Comparison of ENCODE assay signal across 32 cellular contexts in genomic region chr7:3909128-3909527, GRCh38.
"Had no signal": no experiment of that assay in that cellular context is flagged by ENCODE, and none has a peak within 500 bp of the region (broad histone marks: within the 10 kb centered on the region; RNA-seq: fewer than 3 reads in every experiment).

No MANE protein-coding gene starts in this region.

- H3K27ac ChIP-seq: adrenal gland, body of pancreas, breast epithelium, Peyer's patch, SJSA1 had no signal

- H3K4me3 Mint-ChIP-seq: activated CD4-positive, alpha-beta T cell treated with anti-CD3 and anti-CD28 coated beads for 36 hours; activated CD4-positive, alpha-beta T cell treated with anti-CD3 and anti-CD28 coated beads, Interleukin-2, amount 10 ng/mL, durations not matched to agents 7 days and 5 days; activated naive CD4-positive, alpha-beta T cell treated with anti-CD3 and anti-CD28 coated beads for 36 hours; activated T-cell treated with anti-CD3 and anti-CD28 coated beads, Interleukin-2, amount 50 U/mL, for 4 hours; activated T-helper 1 cell treated with anti-CD3 and anti-CD28 coated beads, Interleukin-12 subunit alpha, Interleukin-12 subunit beta, Interleukin-2, Interleukin-4 antibody, amounts not matched to agents 30 ng/mL and 10 ng/mL and 1 ng/mL, durations not matched to agents 14 hours and 24 hours and 36 hours; T-helper 1 cell treated with Interleukin-12 subunit alpha and Interleukin-12 subunit beta and Interleukin-4 antibody, amounts not matched to agents 30 μg/mL and 1 μg/mL, for 36 hours; T-helper 2 cell treated with Interferon-gamma antibody and Interleukin-4, amounts not matched to agents 5 μg/mL and 100 μg/mL, for 36 hours; WTC11 had no signal

- H3K27ac Mint-ChIP-seq: activated CD4-positive, alpha-beta T cell treated with anti-CD3 and anti-CD28 coated beads for 36 hours; activated CD4-positive, alpha-beta T cell treated with anti-CD3 and anti-CD28 coated beads, Interleukin-2, amount 10 ng/mL, durations not matched to agents 7 days and 5 days; activated naive CD4-positive, alpha-beta T cell treated with anti-CD3 and anti-CD28 coated beads for 36 hours; activated naive CD4-positive, alpha-beta T cell treated with anti-CD3 and anti-CD28 coated beads, Interleukin-2, amount 50 U/mL, for 72 hours; activated T-helper 1 cell treated with anti-CD3 and anti-CD28 coated beads, Interleukin-12 subunit alpha, Interleukin-12 subunit beta, Interleukin-2, Interleukin-4 antibody, amounts not matched to agents 30 ng/mL and 10 ng/mL and 1 ng/mL, durations not matched to agents 14 hours and 24 hours and 36 hours; T-helper 1 cell treated with Interleukin-12 subunit alpha and Interleukin-12 subunit beta and Interleukin-4 antibody, amounts not matched to agents 30 μg/mL and 1 μg/mL, for 36 hours; T-helper 2 cell treated with Interferon-gamma antibody and Interleukin-4, amounts not matched to agents 5 μg/mL and 100 μg/mL, for 36 hours; WTC11 had no signal

- H3K4me1 ChIP-seq: adrenal gland, body of pancreas, breast epithelium, Peyer's patch, SJSA1 had no signal

- H3K4me3 ChIP-seq: adrenal gland, body of pancreas, breast epithelium, K562, Peyer's patch, SJSA1 had no signal

- H3K36me3 ChIP-seq: adrenal gland, breast epithelium, Peyer's patch had no signal

- H3K9me3 ChIP-seq: adrenal gland, body of pancreas, breast epithelium, SJSA1 had no signal

- H3K9me3 Mint-ChIP-seq: activated CD4-positive, alpha-beta T cell treated with anti-CD3 and anti-CD28 coated beads, Interleukin-2, amount 10 ng/mL, durations not matched to agents 7 days and 5 days; activated naive CD4-positive, alpha-beta T cell treated with anti-CD3 and anti-CD28 coated beads for 36 hours; activated naive CD4-positive, alpha-beta T cell treated with anti-CD3 and anti-CD28 coated beads, Interleukin-2, amount 50 U/mL, for 72 hours; activated T-cell treated with anti-CD3 and anti-CD28 coated beads, Interleukin-2, amount 50 U/mL, for 4 hours; activated T-helper 1 cell treated with anti-CD3 and anti-CD28 coated beads, Interleukin-12 subunit alpha, Interleukin-12 subunit beta, Interleukin-2, Interleukin-4 antibody, amounts not matched to agents 30 ng/mL and 10 ng/mL and 1 ng/mL, durations not matched to agents 14 hours and 24 hours and 36 hours; T-helper 1 cell treated with Interleukin-12 subunit alpha and Interleukin-12 subunit beta and Interleukin-4 antibody, amounts not matched to agents 30 μg/mL and 1 μg/mL, for 36 hours; T-helper 2 cell treated with Interferon-gamma antibody and Interleukin-4, amounts not matched to agents 5 μg/mL and 100 μg/mL, for 36 hours had no signal

- H3K27me3 ChIP-seq: adrenal gland, body of pancreas, breast epithelium, Peyer's patch, SJSA1 had no signal

- H3K4me1 Mint-ChIP-seq: activated CD4-positive, alpha-beta T cell treated with anti-CD3 and anti-CD28 coated beads, Interleukin-2, amount 10 ng/mL, durations not matched to agents 7 days and 5 days had no signal

- H3K36me3 Mint-ChIP-seq: activated naive CD4-positive, alpha-beta T cell treated with anti-CD3 and anti-CD28 coated beads, Interleukin-2, amount 50 U/mL, for 72 hours; WTC11 had no signal

- ATAC-seq: activated CD4-positive, alpha-beta T cell treated with anti-CD3 and anti-CD28 coated beads for 36 hours; activated CD4-positive, CD25-positive, alpha-beta regulatory T cell treated with anti-CD3 and anti-CD28 coated beads, Interleukin-2, amount 50 U/mL, for 24 hours; activated naive CD4-positive, alpha-beta T cell treated with anti-CD3 and anti-CD28 coated beads, Interleukin-2, amount 50 U/mL, for 72 hours; activated T-cell treated with anti-CD3 and anti-CD28 coated beads, Interleukin-2, amount 50 U/mL, for 4 hours; body of pancreas; K562; PC-3; WTC11 had no signal

- H3K27me3 Mint-ChIP-seq: activated CD4-positive, alpha-beta T cell treated with anti-CD3 and anti-CD28 coated beads, Interleukin-2, amount 10 ng/mL, durations not matched to agents 7 days and 5 days had no signal

- DNase-seq: activated CD4-positive, alpha-beta T cell treated with anti-CD3 and anti-CD28 coated beads for 36 hours; activated CD4-positive, alpha-beta T cell treated with anti-CD3 and anti-CD28 coated beads, Interleukin-2, amount 10 ng/mL, durations not matched to agents 7 days and 5 days; activated CD4-positive, alpha-beta T cell treated with anti-CD3 and anti-CD28 coated beads, Interleukin-2, amount 50 U/mL, for 48 hours; activated CD8-positive, alpha-beta memory T cell treated with anti-CD3 and anti-CD28 coated beads, Interleukin-2, amount 50 U/mL, for 4 hours; activated gamma-delta T cell treated with Interleukin-2 at 50 U/mL for 16 hours; activated naive CD4-positive, alpha-beta T cell treated with anti-CD3 and anti-CD28 coated beads for 36 hours; activated T-cell treated with anti-CD3 and anti-CD28 coated beads for 4 hours; activated T-cell treated with anti-CD3 and anti-CD28 coated beads, Interleukin-2, amount 50 U/mL, for 4 hours; adrenal gland; body of pancreas; IMR-90; NCI-H1092 treated with DMSO at 0.1 percent for 48 hours; NCI-H1417; NCI-H146; NCI-H187; NCI-H2081; NCI-H226; NCI-H446 treated with DMSO at 0.1 percent for 48 hours; NK-92 treated with Interleukin-12 subunit alpha and Interleukin-12 subunit beta, amount 100 ng/mL, for 24 hours; PC-3; Peyer's patch; RPMI8226; SHP77 treated with DMSO at 0.1 percent for 48 hours had no signal
